In genomic region chr20:38471987-38472512, GRCh38 we compare ENCODE assay signal across 8 cellular contexts. TPM values are rescaled to one million over a fixed set of nuclear protein-coding genes. Genes with fewer than 3 reads are reported as not detected.
DNase-seq lines count a peak whose midpoint lies in the region; ATAC-seq, FAIRE-seq and TF ChIP-seq lines count a peak whose summit lies in the region.

No MANE protein-coding gene starts in this region.

- DNase-seq in GM12864 (ENCODE audit: low read depth) (no peak), OCI-LY7 (ENCODE audit: low spot score) (no peak), epithelial cell of esophagus (ENCODE audit: low read depth) (no peak), pancreas (no peak), COLO829 (ENCODE audit: low spot score) (no peak), SW 1271 (lab: John Stamatoyannopoulos, UW) (no peak), NCI-H2107 treated with DMSO at 0.1 percent for 48 hours (lab: John Stamatoyannopoulos, UW; ENCODE audit: unreplicated experiment) (no peak)

- ATAC-seq in pancreas = peak; percentile 1 to 19 (median 4)
- no peak for ATAC-seq in HG02610 (IDR thresholded peaks at IDR 0.05; ENCODE audit: unreplicated experiment)

- H3K4me2 ChIP-seq in OCI-LY7 (ENCODE audit: low read length) = peak overlapping the region; percentile 68

- H3K36me3 ChIP-seq in OCI-LY7 (ENCODE audit: insufficient read depth, low read length) = no peaks in the 10 kb centered on the region
- H3K36me3 ChIP-seq in pancreas = no peaks in the 10 kb centered on the region

- no peak for FAIRE-seq in pancreas (lab: Jason Lieb, UNC)

- 4 to 7% methylated on average over 12 of the region's 12 CpGs for WGBS in pancreas, 2 donors

- no peaks in the 10 kb centered on the region for H3K27me3 ChIP-seq in pancreas

- intact Hi-C loops in OCI-LY7 (cut with micrococcal nuclease; ENCODE audit: unreplicated experiment) = loop anchor here (1.0 to 2.0 kb wide), 2 partner anchors 24 to 37 kb away; partner anchors contain the start of gene SNHG17
- intact Hi-C loops in pancreas (cut with DNase I) = no loop called here

- H3K4me1 ChIP-seq in OCI-LY7 (ENCODE audit: insufficient read depth, low read length, poor library complexity, severe bottlenecking) (peaks cover 22% of the 10 kb centered on the region), pancreas (peaks cover 8 to 20% (median 17%) of the 10 kb centered on the region in 3 donors)

- TF ChIP-seq CTCF in GM12864 (IDR thresholded peaks at IDR 0.05; ENCODE audit: low read depth, low read length, missing control alignments) (no peak), OCI-LY7 (conservative IDR thresholded peaks at IDR 0.05; ENCODE audit: low read length) (no peak), epithelial cell of esophagus (IDR thresholded peaks at IDR 0.05; ENCODE audit: insufficient read depth, low read depth, low read length, missing control alignments) (no peak), pancreas (IDR thresholded peaks at IDR 0.05) (no peak)

- CTCF ChIA-PET in OCI-LY7 (lab: Charles Lee; ENCODE audit: unreplicated experiment) = interaction anchor here (1.0 to 2.3 kb wide), 4 partner anchors 19 to 37 kb away, joined by 3 to 16 read pairs (median 8); partner anchors contain the start of gene SNHG17

- peak overlapping the region; percentile 96 for H2AFZ ChIP-seq in OCI-LY7 (ENCODE audit: low read length)

- TSS peak; percentile 92 for BruUV-seq in OCI-LY7 (replicated peaks; lab: Mats Ljungman, UMichigan)

- POLR2A ChIA-PET in OCI-LY7 (lab: Charles Lee) = interaction anchor here (0.7 to 2.9 kb wide), 7 partner anchors 12 to 38 kb away, joined by 3 to 22 read pairs (median 8); partner anchors contain the start of gene SNHG17

- H3K27ac ChIP-seq in OCI-LY7 (ENCODE audit: low read depth, low read length, poor library complexity, severe bottlenecking) = no peak overlapping the region
- peak overlapping the region; percentile 82 to 93 (median 85) for H3K27ac ChIP-seq in pancreas

- peaks cover 11% of the 10 kb centered on the region; the same call in 1 of the 2 replicates for H4K20me1 ChIP-seq in OCI-LY7 (ENCODE audit: insufficient read depth, low read length)

- no peaks in the 10 kb centered on the region for H3K9me2 ChIP-seq in OCI-LY7 (ENCODE audit: insufficient read depth, low read length)

- H3K4me3 ChIP-seq in GM12864 (ENCODE audit: low read depth, low read length) (peak overlapping the region; percentile 73), OCI-LY7 (ENCODE audit: low read depth, low read length, poor library complexity, severe bottlenecking) (peak overlapping the region; percentile 98), epithelial cell of esophagus (ENCODE audit: low read length) (peak overlapping the region; percentile 87), pancreas (peak overlapping the region; percentile 16 to 91 (median 70))

- peaks cover 40% of the 10 kb centered on the region for H3K79me2 ChIP-seq in OCI-LY7 (ENCODE audit: insufficient read depth, low read depth, low read length)

- H3K9me3 ChIP-seq in OCI-LY7 (ENCODE audit: low read length) (no peaks in the 10 kb centered on the region), pancreas (no peaks in the 10 kb centered on the region)

RNA-seq across cellular contexts. Expression of gene RALGAPB, which starts 0.6 kb away (rescaled TPM):
- total RNA-seq in OCI-LY7 (2014; rRNA removed; shearing (Covaris generic)) = 19.0 and 20.9 TPM in 2 replicates
- total RNA-seq in OCI-LY7 (2022) (40.0 and 42.9 TPM in 2 replicates), pancreas (10 to 100 TPM; 10.6 to 19.0 (median 11.3) TPM)
- polyA plus RNA-seq in pancreas = 10 to 100 TPM in 1 of 2 donors, 1 to 10 TPM in 1; 6.5 to 11.8 TPM

RNA-seq across cellular contexts. Expression of gene SNHG17, which starts 36.9 kb away (rescaled TPM):
- 30.0 and 49.1 TPM in 2 replicates for total RNA-seq in OCI-LY7 (2014; rRNA removed; shearing (Covaris generic))
- 96.3 and 111 TPM in 2 replicates for total RNA-seq in OCI-LY7 (2022)
- 10 to 100 TPM; 12.8 to 21.0 (median 16.3) TPM for total RNA-seq in pancreas
- polyA plus RNA-seq in pancreas = 10 to 100 TPM; 36.8 to 38.7 TPM
